In genomic region chr11:70601861-70602575, GRCh38 we compare ENCODE assay signal across 1 cellular context.
TF ChIP-seq lines count a peak whose summit lies in the region.

No MANE protein-coding gene starts in this region.

TF ChIP-seq in GM23338, 12 proteins besides CTCF, POLR2A, EP300 and RAD21 (continued from another document):
- TF ChIP-seq ZNF462 (CRISPR knock-in tag; IDR thresholded peaks at IDR 0.05) = no peak
- no peak for TF ChIP-seq REST (IDR thresholded peaks at IDR 0.05; ENCODE audit: unreplicated experiment)
- TF ChIP-seq STAT1 (IDR thresholded peaks at IDR 0.05; ENCODE audit: unreplicated experiment) = no peak
- no peak for TF ChIP-seq POLR2AphosphoS5 (IDR thresholded peaks at IDR 0.05; ENCODE audit: low read depth)
- no peak for TF ChIP-seq EZH2 (IDR thresholded peaks at IDR 0.05; ENCODE audit: low read depth, unreplicated experiment)
- TF ChIP-seq ZNF331 (CRISPR knock-in tag; IDR thresholded peaks at IDR 0.05; ENCODE audit: low read depth) = no peak
TF ChIP-seq in GM23338: peak in this region for 0.
